ENCODE assay signal across 12 cellular contexts in genomic region chr6:25173232-25173631, GRCh38.
DNase-seq lines count a peak whose midpoint lies in the region; ATAC-seq and TF ChIP-seq lines count a peak whose summit lies in the region.
"Had no signal": no experiment of that assay in that cellular context is flagged by ENCODE, and none has a peak within 500 bp of the region (broad histone marks: within the 10 kb centered on the region; RNA-seq: fewer than 3 reads in every experiment).

No MANE protein-coding gene starts in this region.

- TF ChIP-seq CTCF in lower lobe of right lung (IDR thresholded peaks at IDR 0.05) (no peak), vagina (IDR thresholded peaks at IDR 0.05) (no peak)

- H3K27ac ChIP-seq in lower lobe of right lung (peak overlapping the region; percentile 39), vagina (peak overlapping the region; percentile 77)

- H3K27me3 ChIP-seq in adipocyte (replicated peaks; ENCODE audit: control insufficient read depth, insufficient read depth, low read length) (no peaks in the 10 kb centered on the region), lower lobe of right lung (ENCODE audit: low read depth) (no peaks in the 10 kb centered on the region), vagina (no peaks in the 10 kb centered on the region)

- H3K9me3 ChIP-seq in adipocyte (ENCODE audit: control insufficient read depth, low read length) (no peaks in the 10 kb centered on the region), lower lobe of right lung (no peaks in the 10 kb centered on the region), vagina (no peaks in the 10 kb centered on the region)

- peak overlapping the region; percentile 7 for H3K4me3 Mint-ChIP-seq in activated CD4-positive, alpha-beta T cell treated with anti-CD3 and anti-CD28 coated beads, Interleukin-2, amount 10 ng/mL, durations not matched to agents 24 days and 14 days
- H3K4me3 Mint-ChIP-seq: activated CD8-positive, alpha-beta T cell treated with anti-CD3 and anti-CD28 coated beads for 36 hours had no signal

- ATAC-seq in lower lobe of right lung = no peak

- H3K9ac ChIP-seq in adipocyte (ENCODE audit: low read length) = peak overlapping the region; percentile 81

- peaks cover 79% of the 10 kb centered on the region for H3K4me1 ChIP-seq in adipocyte (ENCODE audit: control insufficient read depth, insufficient read depth, low read length)
- H3K4me1 ChIP-seq in lower lobe of right lung = peaks cover 41% of the 10 kb centered on the region
- peaks cover 37% of the 10 kb centered on the region for H3K4me1 ChIP-seq in vagina

- H3K4me3 ChIP-seq in adipocyte (ENCODE audit: low read length) (peak overlapping the region; percentile 8), lower lobe of right lung (no peak overlapping the region), vagina (no peak overlapping the region)

- no peak for TF ChIP-seq POLR2A in vagina (IDR thresholded peaks at IDR 0.05)

- no peaks in the 10 kb centered on the region for H3K27me3 Mint-ChIP-seq in activated CD4-positive, alpha-beta T cell treated with anti-CD3 and anti-CD28 coated beads, Interleukin-2, amount 10 ng/mL, durations not matched to agents 24 days and 14 days

- intact Hi-C loops in activated CD4-positive, alpha-beta T cell treated with anti-CD3 and anti-CD28 coated beads, Interleukin-2, amount 10 ng/mL, durations not matched to agents 24 days and 14 days (cut with micrococcal nuclease) = loop anchor here (10.0 kb wide), 1 partner anchor 852 kb away; a partner anchor contains a TSS
- intact Hi-C loops in lower lobe of right lung (cut with DNase I) = no loop called here
- intact Hi-C loops in vagina (cut with DNase I) = no loop called here

- H3K9me3 Mint-ChIP-seq in activated CD4-positive, alpha-beta T cell treated with anti-CD3 and anti-CD28 coated beads, Interleukin-2, amount 10 ng/mL, durations not matched to agents 24 days and 14 days = peaks cover 5% of the 10 kb centered on the region
- H3K9me3 Mint-ChIP-seq: activated CD8-positive, alpha-beta T cell treated with anti-CD3 and anti-CD28 coated beads for 36 hours had no signal

- peaks cover 77% of the 10 kb centered on the region for H3K4me1 Mint-ChIP-seq in activated CD4-positive, alpha-beta T cell treated with anti-CD3 and anti-CD28 coated beads, Interleukin-2, amount 10 ng/mL, durations not matched to agents 24 days and 14 days

- no peak for DNase-seq in activated CD4-positive, alpha-beta T cell treated with anti-CD3 and anti-CD28 coated beads, Interleukin-2, amount 10 ng/mL, durations not matched to agents 24 days and 14 days
- no peak for DNase-seq in activated CD4-positive, alpha-beta T cell treated with anti-CD3 and anti-CD28 coated beads, Interleukin-2, amount 50 U/mL, for 1 hour
- no peak for DNase-seq in adipocyte (ENCODE audit: low read depth)
- DNase-seq in lower lobe of right lung = no peak
- DNase-seq in vagina (ENCODE audit: extremely low spot score in 2 of 2) = no peak
- no peak for DNase-seq in activated CD8-positive, alpha-beta memory T cell treated with anti-CD3 and anti-CD28 coated beads for 24 hours
- DNase-seq in nucleus accumbens (lab: John Stamatoyannopoulos, UW) = no peak
- DNase-seq in stimulated activated naive CD4-positive, alpha-beta T cell treated with Interleukin-2 at 50 U/mL for 16 hours (lab: John Stamatoyannopoulos, UW) = no peak
- DNase-seq: activated CD8-positive, alpha-beta T cell treated with anti-CD3 and anti-CD28 coated beads for 36 hours; activated effector memory CD4-positive, alpha-beta T cell treated with anti-CD3 and anti-CD28 coated beads, Interleukin-2, amount 50 U/mL, for 16 hours; head of caudate nucleus; left cardiac atrium had no signal

- no peaks in the 10 kb centered on the region for H3K36me3 ChIP-seq in adipocyte (ENCODE audit: control insufficient read depth, insufficient read depth, low read length, severe bottlenecking)
- H3K36me3 ChIP-seq in lower lobe of right lung = no peaks in the 10 kb centered on the region
- no peaks in the 10 kb centered on the region for H3K36me3 ChIP-seq in vagina

- no peaks in the 10 kb centered on the region for H3K36me3 Mint-ChIP-seq in activated CD4-positive, alpha-beta T cell treated with anti-CD3 and anti-CD28 coated beads, Interleukin-2, amount 10 ng/mL, durations not matched to agents 24 days and 14 days (ENCODE audit: low read depth)

- H3K27ac Mint-ChIP-seq in activated CD4-positive, alpha-beta T cell treated with anti-CD3 and anti-CD28 coated beads, Interleukin-2, amount 10 ng/mL, durations not matched to agents 24 days and 14 days = peak overlapping the region; percentile 75
- H3K27ac Mint-ChIP-seq: activated CD8-positive, alpha-beta T cell treated with anti-CD3 and anti-CD28 coated beads for 36 hours had no signal
